In the genomic region with DNA sequence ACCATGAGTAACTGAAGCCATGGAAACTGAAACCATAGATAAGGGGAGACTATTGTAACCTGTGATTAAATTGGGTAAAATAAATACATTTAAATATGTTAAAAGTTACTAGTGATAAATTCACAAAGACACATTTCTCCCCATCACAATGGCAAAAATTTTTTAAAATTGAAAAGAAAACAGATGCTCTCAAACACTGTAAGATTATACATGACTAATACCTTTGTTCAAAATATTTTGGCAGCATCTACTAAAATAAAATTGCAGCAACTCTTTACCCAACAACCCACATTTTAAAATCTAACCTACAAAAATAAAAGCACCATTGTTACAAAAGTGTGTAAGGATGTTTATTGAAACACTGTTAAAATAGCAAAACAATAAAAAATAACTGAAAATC, we compare ENCODE assay signal across 20 cellular contexts.
"Had no signal": no experiment of that assay in that cellular context is flagged by ENCODE, and none has a peak within 500 bp of the region (broad histone marks: within the 10 kb centered on the region; RNA-seq: fewer than 3 reads in every experiment).

No MANE protein-coding gene starts in this region.

- FAIRE-seq: HepG2 had no signal

- H3K27ac ChIP-seq: RWPE1 had no signal

- H3K9me3 ChIP-seq: SK-N-SH had no signal

- H3K9ac ChIP-seq: SK-N-SH had no signal

- H3K4me2 ChIP-seq: SK-N-SH had no signal

- H3K9me2 ChIP-seq: SK-N-SH had no signal

- DNase-seq: IMR-90, Karpas-422, KG1, MM.1S, NCI-H1092 treated with DMSO at 0.1 percent for 48 hours, NCI-H1436, NCI-H187, NCI-H2029, NCI-H2081 treated with DMSO at 0.1 percent for 48 hours, NCI-H2171, NCI-H226, NCI-H446, NCI-H510A, NCI-H524 treated with DMSO at 0.1 percent for 48 hours, NCI-H69, NCI-H774, SHP77, SK-N-SH had no signal
